In the genomic region with DNA sequence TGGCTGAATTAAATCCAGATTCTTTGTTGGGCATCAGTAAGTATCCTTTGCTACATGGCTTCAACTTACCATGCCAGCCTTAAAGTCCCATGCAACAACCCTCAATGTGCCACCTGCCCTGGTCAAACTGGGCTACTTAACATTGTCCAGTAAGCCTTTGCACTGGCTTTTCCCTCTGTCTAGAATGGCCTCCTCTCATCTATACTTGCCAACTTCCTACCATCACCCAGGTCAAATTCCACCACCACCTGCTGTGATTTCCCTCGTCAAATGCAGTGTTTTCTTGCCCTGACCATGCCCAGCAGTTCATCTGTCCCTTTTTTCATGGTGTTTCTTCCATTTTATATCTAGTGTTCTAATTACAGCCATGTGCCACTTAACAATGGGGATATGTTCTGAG, we compare ENCODE assay signal across 18 cellular contexts. TPM values are rescaled to one million over a fixed set of nuclear protein-coding genes. Genes with fewer than 3 reads are reported as not detected.
DNase-seq lines count a peak whose midpoint lies in the region; ATAC-seq and TF ChIP-seq lines count a peak whose summit lies in the region.
"Had no signal": no experiment of that assay in that cellular context is flagged by ENCODE, and none has a peak within 500 bp of the region (broad histone marks: within the 10 kb centered on the region; RNA-seq: fewer than 3 reads in every experiment).

No MANE protein-coding gene starts in this region.

- no peak for TF ChIP-seq EP300 in neural cell (conservative IDR thresholded peaks at IDR 0.05; ENCODE audit: poor library complexity, severe bottlenecking)

- peaks cover 4% of the 10 kb centered on the region for H3K9me3 Mint-ChIP-seq in glutamatergic neuron (ENCODE audit: unreplicated experiment)
- H3K9me3 Mint-ChIP-seq: CD8-positive, alpha-beta memory T cell had no signal

- H3K27me3 Mint-ChIP-seq in glutamatergic neuron (ENCODE audit: unreplicated experiment): peaks cover 6% of the 10 kb centered on the region

- H3K36me3 Mint-ChIP-seq in glutamatergic neuron (ENCODE audit: unreplicated experiment): peaks cover 10% of the 10 kb centered on the region

- peaks cover 76% of the 10 kb centered on the region for H3K79me2 ChIP-seq in DND-41 (ENCODE audit: insufficient read depth, low read length)
- peaks cover 59% of the 10 kb centered on the region for H3K79me2 ChIP-seq in Loucy (ENCODE audit: insufficient read depth, low read length)
- H3K79me2 ChIP-seq in neural cell (replicated peaks; ENCODE audit: insufficient read depth, low read length): peaks cover 65% of the 10 kb centered on the region

- H3K27me3 ChIP-seq in DND-41 (ENCODE audit: insufficient read depth, low read length, poor library complexity) (no peaks in the 10 kb centered on the region), Loucy (ENCODE audit: insufficient read depth, low read length, poor library complexity, severe bottlenecking) (no peaks in the 10 kb centered on the region), neural cell (ENCODE audit: insufficient read depth, low read depth, low read length) (no peaks in the 10 kb centered on the region)

- H3F3A ChIP-seq in Loucy (ENCODE audit: low read depth) (no peaks in the 10 kb centered on the region), neural cell (ENCODE audit: insufficient read depth, low read length, poor library complexity, severe bottlenecking) (no peaks in the 10 kb centered on the region)

- no peak overlapping the region for H3K9ac ChIP-seq in DND-41 (ENCODE audit: low read depth, low read length)
- no peak overlapping the region for H3K9ac ChIP-seq in Loucy (ENCODE audit: low read depth, low read length, poor library complexity, severe bottlenecking)
- H3K9ac ChIP-seq in neural cell (ENCODE audit: low read length): no peak overlapping the region

- H3K4me2 ChIP-seq in DND-41 (ENCODE audit: insufficient read depth, low read length) (peak overlapping the region; percentile 23; the same call in 1 of the 2 replicates), Loucy (ENCODE audit: low read depth, low read length, poor library complexity, severe bottlenecking) (peak overlapping the region; percentile 63), neural cell (ENCODE audit: low read length) (no peak overlapping the region)

- H3K4me1 ChIP-seq in DND-41 (ENCODE audit: insufficient read depth, low read length): peaks cover 48% of the 10 kb centered on the region
- peaks cover 54% of the 10 kb centered on the region for H3K4me1 ChIP-seq in Loucy (ENCODE audit: insufficient read depth, low read length, poor library complexity, severe bottlenecking)

- H4K20me1 ChIP-seq in DND-41 (ENCODE audit: insufficient read depth, low read length) (peaks cover 29% of the 10 kb centered on the region; the same call in 1 of the 2 replicates), Loucy (ENCODE audit: insufficient read depth, low read length, poor library complexity, severe bottlenecking) (peaks cover 25% of the 10 kb centered on the region), neural cell (ENCODE audit: insufficient read depth) (no peaks in the 10 kb centered on the region)

- H3K36me3 ChIP-seq in DND-41 (ENCODE audit: insufficient read depth, low read length) (peaks cover 55% of the 10 kb centered on the region), Loucy (ENCODE audit: insufficient read depth, low read length) (peaks cover 14% of the 10 kb centered on the region), neural cell (ENCODE audit: insufficient read depth, low read length) (no peaks in the 10 kb centered on the region)

- H2AFZ ChIP-seq in DND-41 (ENCODE audit: low read depth, low read length) (no peak overlapping the region), Loucy (ENCODE audit: low read length) (no peak overlapping the region), neural cell (ENCODE audit: low read depth, low read length) (no peak overlapping the region)

- H3K9me3 ChIP-seq in DND-41 (ENCODE audit: insufficient read depth, low read length, severe bottlenecking) (no peaks in the 10 kb centered on the region), Loucy (ENCODE audit: insufficient read depth, low read depth, low read length) (no peaks in the 10 kb centered on the region), neural cell (ENCODE audit: low read length) (no peaks in the 10 kb centered on the region)

- TF ChIP-seq CTCF in DND-41 (IDR thresholded peaks at IDR 0.05; ENCODE audit: borderline replicate concordance, extremely low read depth, low read length, poor library complexity, severe bottlenecking): no peak
- TF ChIP-seq CTCF in Loucy (conservative IDR thresholded peaks at IDR 0.05; ENCODE audit: low read length): no peak
- no peak for TF ChIP-seq CTCF in glutamatergic neuron (IDR thresholded peaks at IDR 0.05; ENCODE audit: partially characterized antibody, unreplicated experiment)
- no peak for TF ChIP-seq CTCF in neural cell (IDR thresholded peaks at IDR 0.05; ENCODE audit: poor library complexity, severe bottlenecking)

- H3K4me3 ChIP-seq in DND-41 (ENCODE audit: low read depth in 1 of 2, low read length in 2 of 2) (no peak overlapping the region), Loucy (ENCODE audit: low read length, poor library complexity, severe bottlenecking) (peak overlapping the region; percentile 40), neural cell (ENCODE audit: low read length) (peak overlapping the region; percentile 40)
- H3K4me3 ChIP-seq: K562 had no signal

- no peak for TF ChIP-seq RAD21 in neural cell (conservative IDR thresholded peaks at IDR 0.05)

- peak overlapping the region; percentile 41 for H3K27ac Mint-ChIP-seq in glutamatergic neuron (ENCODE audit: unreplicated experiment)

- peaks cover 26% of the 10 kb centered on the region for H3K4me1 Mint-ChIP-seq in glutamatergic neuron (ENCODE audit: low read depth, unreplicated experiment)

- H3K27ac ChIP-seq in DND-41 (ENCODE audit: low read length): no peak overlapping the region
- no peak overlapping the region for H3K27ac ChIP-seq in neural cell (ENCODE audit: low read length)

- H3K9me2 ChIP-seq in Loucy (replicated peaks; ENCODE audit: low read depth, low read length) (no peaks in the 10 kb centered on the region), neural cell (ENCODE audit: insufficient read depth, low read length) (no peaks in the 10 kb centered on the region)

- no peak for ATAC-seq in DND-41 (ENCODE audit: insufficient read depth, low read depth)
- ATAC-seq in GM18909 (IDR thresholded peaks at IDR 0.05; ENCODE audit: poor library complexity, unreplicated experiment): no peak
- ATAC-seq: HCT116, K562 had no signal

- no peak for DNase-seq in DND-41
- no peak for DNase-seq in glutamatergic neuron
- no peak for DNase-seq in dermis blood vessel endothelial cell
- no peak for DNase-seq in NCI-H82 treated with DMSO at 0.1 percent for 48 hours (lab: John Stamatoyannopoulos, UW; ENCODE audit: unreplicated experiment)
- no peak for DNase-seq in activated CD4-positive, alpha-beta T cell treated with anti-CD3 and anti-CD28 coated beads for 48 hours
- DNase-seq: CD8-positive, alpha-beta memory T cell; DMS153; NCI-H1092 treated with DMSO at 0.1 percent for 48 hours; NCI-H187 treated with DMSO at 0.1 percent for 48 hours had no signal

- peak overlapping the region; percentile 40 for H3K4me3 Mint-ChIP-seq in glutamatergic neuron (ENCODE audit: unreplicated experiment)
- H3K4me3 Mint-ChIP-seq: CD8-positive, alpha-beta memory T cell had no signal

TF ChIP-seq in neural cell, 6 proteins besides CTCF, POLR2A, EP300 and RAD21:
- TF ChIP-seq, protein P1, sequence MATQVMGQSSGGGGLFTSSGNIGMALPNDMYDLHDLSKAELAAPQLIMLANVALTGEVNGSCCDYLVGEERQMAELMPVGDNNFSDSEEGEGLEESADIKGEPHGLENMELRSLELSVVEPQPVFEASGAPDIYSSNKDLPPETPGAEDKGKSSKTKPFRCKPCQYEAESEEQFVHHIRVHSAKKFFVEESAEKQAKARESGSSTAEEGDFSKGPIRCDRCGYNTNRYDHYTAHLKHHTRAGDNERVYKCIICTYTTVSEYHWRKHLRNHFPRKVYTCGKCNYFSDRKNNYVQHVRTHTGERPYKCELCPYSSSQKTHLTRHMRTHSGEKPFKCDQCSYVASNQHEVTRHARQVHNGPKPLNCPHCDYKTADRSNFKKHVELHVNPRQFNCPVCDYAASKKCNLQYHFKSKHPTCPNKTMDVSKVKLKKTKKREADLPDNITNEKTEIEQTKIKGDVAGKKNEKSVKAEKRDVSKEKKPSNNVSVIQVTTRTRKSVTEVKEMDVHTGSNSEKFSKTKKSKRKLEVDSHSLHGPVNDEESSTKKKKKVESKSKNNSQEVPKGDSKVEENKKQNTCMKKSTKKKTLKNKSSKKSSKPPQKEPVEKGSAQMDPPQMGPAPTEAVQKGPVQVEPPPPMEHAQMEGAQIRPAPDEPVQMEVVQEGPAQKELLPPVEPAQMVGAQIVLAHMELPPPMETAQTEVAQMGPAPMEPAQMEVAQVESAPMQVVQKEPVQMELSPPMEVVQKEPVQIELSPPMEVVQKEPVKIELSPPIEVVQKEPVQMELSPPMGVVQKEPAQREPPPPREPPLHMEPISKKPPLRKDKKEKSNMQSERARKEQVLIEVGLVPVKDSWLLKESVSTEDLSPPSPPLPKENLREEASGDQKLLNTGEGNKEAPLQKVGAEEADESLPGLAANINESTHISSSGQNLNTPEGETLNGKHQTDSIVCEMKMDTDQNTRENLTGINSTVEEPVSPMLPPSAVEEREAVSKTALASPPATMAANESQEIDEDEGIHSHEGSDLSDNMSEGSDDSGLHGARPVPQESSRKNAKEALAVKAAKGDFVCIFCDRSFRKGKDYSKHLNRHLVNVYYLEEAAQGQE (IDR thresholded peaks at IDR 0.05; ENCODE audit: borderline replicate concordance): no peak
- TF ChIP-seq SMC3 (conservative IDR thresholded peaks at IDR 0.05; ENCODE audit: poor library complexity) (no peak), EZH2 (IDR thresholded peaks at IDR 0.05; ENCODE audit: borderline replicate concordance, insufficient read depth, low read length, poor library complexity, severe bottlenecking) (no peak), TAF1 (IDR thresholded peaks at IDR 0.05; ENCODE audit: low read depth) (no peak), POLR2AphosphoS5 (IDR thresholded peaks at IDR 0.05) (no peak), MXI1 (conservative IDR thresholded peaks at IDR 0.05; ENCODE audit: poor library complexity, severe bottlenecking) (no peak)

RNA-seq across cellular contexts. Expression of a gene that starts 5.7 kb away (rescaled TPM):
- total RNA-seq in glutamatergic neuron (ENCODE audit: unreplicated experiment) (76.0 TPM), dermis blood vessel endothelial cell (17.5 and 21.5 TPM in 2 replicates)
- polyA plus RNA-seq in neural cell: 75.8 and 87.8 TPM in 2 replicates
- 157 and 170 TPM in 2 replicates for polyA minus RNA-seq in neural cell

RNA-seq across cellular contexts. Expression of a gene that starts 45.1 kb away (rescaled TPM):
- 9.6 TPM for total RNA-seq in glutamatergic neuron (ENCODE audit: unreplicated experiment)
- polyA plus RNA-seq in neural cell: 15.0 and 25.4 TPM in 2 replicates
- 22.2 and 26.8 TPM in 2 replicates for polyA minus RNA-seq in neural cell
- total RNA-seq in dermis blood vessel endothelial cell: 2.5 and 3.7 TPM in 2 replicates

RNA-seq across cellular contexts. Expression of a gene that starts 45.1 kb away (rescaled TPM):
- 0.32 TPM for total RNA-seq in glutamatergic neuron (ENCODE audit: unreplicated experiment)
- polyA plus RNA-seq in neural cell: 0.20 and 1.7 TPM in 2 replicates
- 0.97 and 2.7 TPM in 2 replicates for polyA minus RNA-seq in neural cell
- not detected in 2 replicates for total RNA-seq in dermis blood vessel endothelial cell
- total RNA-seq: HT1080, M059J, SK-MEL-5 had no signal
- polyA plus RNA-seq: BJ; CD8-positive, alpha-beta memory T cell had no signal

RNA-seq across cellular contexts. Expression of a gene that starts 59.3 kb away (rescaled TPM):
- total RNA-seq in glutamatergic neuron (ENCODE audit: unreplicated experiment) (79.0 TPM), dermis blood vessel endothelial cell (75.2 and 113 TPM in 2 replicates)
- polyA plus RNA-seq in neural cell: 164 and 214 TPM in 2 replicates
- 116 and 122 TPM in 2 replicates for polyA minus RNA-seq in neural cell

Comparison
In these comparisons a context has a peak if more than half of its experiments do, and no peak if none do; other contexts are left out.
1. H3K4me3 ChIP-seq: peak in Loucy (single experiment) and neural cell (single experiment); none in DND-41 (0 of 2).